In genomic region chr2:232022733-232023132, GRCh38 we compare ENCODE assay signal across 26 cellular contexts.
DNase-seq lines count a peak whose midpoint lies in the region; ATAC-seq, FAIRE-seq and TF ChIP-seq lines count a peak whose summit lies in the region.
"Had no signal": no experiment of that assay in that cellular context is flagged by ENCODE, and none has a peak within 500 bp of the region (broad histone marks: within the 10 kb centered on the region; RNA-seq: fewer than 3 reads in every experiment).

No MANE protein-coding gene starts in this region.

- intact Hi-C loops in body of pancreas (cut with DNase I) (no loop called here), right cardiac atrium (cut with DNase I) (no loop called here), OCI-LY7 (cut with micrococcal nuclease; ENCODE audit: unreplicated experiment) (no loop called here)

- H3K4me1 Mint-ChIP-seq in glutamatergic neuron (ENCODE audit: low read depth, unreplicated experiment): peaks cover 18% of the 10 kb centered on the region

- H4K20me1 ChIP-seq in OCI-LY7 (ENCODE audit: insufficient read depth, low read length): no peaks in the 10 kb centered on the region

- TF ChIP-seq CTCF in cardiac muscle cell (IDR thresholded peaks at IDR 0.05; ENCODE audit: low read depth, low read length) (no peak), right atrium auricular region (IDR thresholded peaks at IDR 0.05) (no peak), body of pancreas (IDR thresholded peaks at IDR 0.05) (no peak), glutamatergic neuron (IDR thresholded peaks at IDR 0.05; ENCODE audit: partially characterized antibody, unreplicated experiment) (no peak), OCI-LY7 (conservative IDR thresholded peaks at IDR 0.05; ENCODE audit: low read length) (no peak)

- no peak overlapping the region for H2AFZ ChIP-seq in OCI-LY7 (ENCODE audit: low read length)

- DNase-seq in cardiac muscle cell (ENCODE audit: low read depth in 1 of 2, low spot score in 1 of 2): peak; percentile 8 to 19
- no peak for DNase-seq in right atrium auricular region (ENCODE audit: low spot score)
- peak; percentile 21 to 75 (median 46) for DNase-seq in body of pancreas
- no peak for DNase-seq in right cardiac atrium
- peak; percentile 44 for DNase-seq in small intestine
- DNase-seq in stimulated activated CD4-positive, alpha-beta T cell treated with anti-CD3 and anti-CD28 coated beads, Interleukin-2, amount 100 ng/mL, for 24 hours: no peak
- no peak for DNase-seq in glutamatergic neuron
- no peak for DNase-seq in OCI-LY7 (ENCODE audit: low spot score)
- DNase-seq: C1 segment of cervical spinal cord; CD4-positive, alpha-beta memory T cell; COR-L47; DMS53; NCI-H1048; NCI-H1694; NCI-H2081; NCI-H2171 treated with DMSO at 0.1 percent for 48 hours; NCI-H345; NCI-H524 treated with DMSO at 0.1 percent for 48 hours; NCI-H774; NK-92 treated with Interleukin-12 subunit alpha and Interleukin-12 subunit beta, amount 100 ng/mL, for 24 hours; SIG-M5 had no signal

- H3K27me3 ChIP-seq in cardiac muscle cell (no peaks in the 10 kb centered on the region), right atrium auricular region (no peaks in the 10 kb centered on the region), body of pancreas (no peaks in the 10 kb centered on the region), right cardiac atrium (ENCODE audit: control insufficient read depth, insufficient read depth) (no peaks in the 10 kb centered on the region), small intestine (ENCODE audit: control insufficient read depth in 2 of 2, insufficient read depth in 2 of 2, low read length in 2 of 2) (no peaks in the 10 kb centered on the region)

- H3K9me2 ChIP-seq in OCI-LY7 (ENCODE audit: insufficient read depth, low read length): no peaks in the 10 kb centered on the region

- H3K9me3 Mint-ChIP-seq in glutamatergic neuron (ENCODE audit: unreplicated experiment): peaks cover 4% of the 10 kb centered on the region
- H3K9me3 Mint-ChIP-seq: CD4-positive, alpha-beta memory T cell had no signal

- no peaks in the 10 kb centered on the region for H3K27me3 Mint-ChIP-seq in glutamatergic neuron (ENCODE audit: unreplicated experiment)
- H3K27me3 Mint-ChIP-seq: CD4-positive, alpha-beta memory T cell had no signal

- no peak overlapping the region for H3K4me2 ChIP-seq in OCI-LY7 (ENCODE audit: low read length)

- no peak overlapping the region for H3K27ac Mint-ChIP-seq in glutamatergic neuron (ENCODE audit: unreplicated experiment)
- H3K27ac Mint-ChIP-seq: CD4-positive, alpha-beta memory T cell had no signal

- H3K4me1 ChIP-seq in cardiac muscle cell (ENCODE audit: low read depth) (peaks cover 21% of the 10 kb centered on the region), right atrium auricular region (peaks cover 0 to 7% of the 10 kb centered on the region in 2 donors), body of pancreas (peaks cover 10% of the 10 kb centered on the region), right cardiac atrium (ENCODE audit: control insufficient read depth, insufficient read depth, low read length) (no peaks in the 10 kb centered on the region), small intestine (ENCODE audit: control insufficient read depth in 2 of 2, insufficient read depth in 1 of 2, low read depth in 1 of 2, low read length in 1 of 2) (no peaks in the 10 kb centered on the region), OCI-LY7 (ENCODE audit: insufficient read depth, low read length, poor library complexity, severe bottlenecking) (no peaks in the 10 kb centered on the region)

- no peak overlapping the region for H3K4me3 ChIP-seq in cardiac muscle cell
- H3K4me3 ChIP-seq in right atrium auricular region: no peak overlapping the region
- no peak overlapping the region for H3K4me3 ChIP-seq in body of pancreas
- H3K4me3 ChIP-seq in right cardiac atrium (ENCODE audit: low read length): no peak overlapping the region
- H3K4me3 ChIP-seq in small intestine (ENCODE audit: low read depth in 1 of 2, low read length in 2 of 2): no peak overlapping the region
- no peak overlapping the region for H3K4me3 ChIP-seq in OCI-LY7 (ENCODE audit: low read depth, low read length, poor library complexity, severe bottlenecking)

- H3K79me2 ChIP-seq in OCI-LY7 (ENCODE audit: insufficient read depth, low read depth, low read length): no peaks in the 10 kb centered on the region

- H3K27ac ChIP-seq in cardiac muscle cell (no peak overlapping the region), right atrium auricular region (no peak overlapping the region), body of pancreas (no peak overlapping the region), right cardiac atrium (ENCODE audit: low read length) (no peak overlapping the region), small intestine (ENCODE audit: low read depth in 1 of 2, low read length in 1 of 2) (no peak overlapping the region), OCI-LY7 (ENCODE audit: low read depth, low read length, poor library complexity, severe bottlenecking) (no peak overlapping the region)
- H3K27ac ChIP-seq: HL-60, RWPE1 had no signal

- H3K9me3 ChIP-seq in cardiac muscle cell (ENCODE audit: low read depth) (no peaks in the 10 kb centered on the region), right atrium auricular region (no peaks in the 10 kb centered on the region), body of pancreas (no peaks in the 10 kb centered on the region), right cardiac atrium (ENCODE audit: control insufficient read depth, low read length) (no peaks in the 10 kb centered on the region), small intestine (ENCODE audit: control insufficient read depth, low read depth) (no peaks in the 10 kb centered on the region), OCI-LY7 (ENCODE audit: low read length) (no peaks in the 10 kb centered on the region)

- H3K36me3 ChIP-seq in cardiac muscle cell (peaks cover 10% of the 10 kb centered on the region), right atrium auricular region (peaks cover 9% of the 10 kb centered on the region), body of pancreas (replicated peaks in 1 of 2; ENCODE audit: insufficient read depth in 1 of 2, low read depth in 2 of 2) (peaks cover 2 to 8% of the 10 kb centered on the region in 2 donors), small intestine (ENCODE audit: control insufficient read depth in 2 of 2, insufficient read depth in 2 of 2, low read length in 2 of 2) (peaks cover 9 to 14% of the 10 kb centered on the region in 2 donors), OCI-LY7 (ENCODE audit: insufficient read depth, low read length) (peaks cover 30% of the 10 kb centered on the region)

- TF ChIP-seq POLR2A in body of pancreas (IDR thresholded peaks at IDR 0.05): no peak

- H3K36me3 Mint-ChIP-seq in glutamatergic neuron (ENCODE audit: unreplicated experiment): no peaks in the 10 kb centered on the region

- H3K4me3 Mint-ChIP-seq in glutamatergic neuron (ENCODE audit: unreplicated experiment): no peak overlapping the region
- H3K4me3 Mint-ChIP-seq: CD4-positive, alpha-beta memory T cell had no signal

- WGBS in body of pancreas, 2 donors: 50 to 58% methylated on average over 4 of the region's 4 CpGs
- 68% methylated on average over 4 of the region's 4 CpGs for WGBS in right cardiac atrium
- 44 to 73% (median 70%) methylated on average over 4 of the region's 4 CpGs for WGBS in small intestine, 3 donors

- no peak for ATAC-seq in body of pancreas
- ATAC-seq in right cardiac atrium: peak; percentile 69 to 86
- ATAC-seq: Panc1 had no signal

- no peak for FAIRE-seq in small intestine (lab: Jason Lieb, UNC)
- FAIRE-seq: G401.6, H54 had no signal

- no TSS peak for BruUV-seq in OCI-LY7 (replicated peaks; lab: Mats Ljungman, UMichigan)

- POLR2A ChIA-PET in OCI-LY7 (lab: Charles Lee): interaction anchor here (0.7 to 1.3 kb wide), 2 partner anchors 8 to 9 kb away, joined by 3 to 6 read pairs; no protein-coding TSS in a partner anchor

- CTCF ChIA-PET in OCI-LY7 (lab: Charles Lee; ENCODE audit: unreplicated experiment): no interaction called here

Comparison
In these comparisons a context has a peak if more than half of its experiments do, and no peak if none do; other contexts are left out.
1. DNase-seq: peak in cardiac muscle cell (2 of 2), body of pancreas (4 of 4) and small intestine (single experiment); none in right atrium auricular region (single experiment), right cardiac atrium (0 of 3), stimulated activated CD4-positive, alpha-beta T cell treated with anti-CD3 and anti-CD28 coated beads, Interleukin-2, amount 100 ng/mL, for 24 hours (0 of 2), glutamatergic neuron (single experiment) and OCI-LY7 (single experiment).